16 cellular contexts compared by ENCODE assay signal in genomic region chr10:77850620-77851231, GRCh38.
"Had no signal": no experiment of that assay in that cellular context is flagged by ENCODE, and none has a peak within 500 bp of the region (broad histone marks: within the 10 kb centered on the region; RNA-seq: fewer than 3 reads in every experiment).

No MANE protein-coding gene starts in this region.

- H3K9me3 Mint-ChIP-seq: nephron progenitor cell had no signal

- H3K27ac ChIP-seq: cardiac muscle cell, dorsolateral prefrontal cortex, heart right ventricle, ovary had no signal

- H3K36me3 ChIP-seq: ovary had no signal

- ATAC-seq: gastroesophageal sphincter, heart right ventricle, left ventricle myocardium superior, SK-N-SH treated with all-trans-retinoic acid at 6 μM for 48 hours had no signal

- H3K27me3 ChIP-seq: cardiac muscle cell, dorsolateral prefrontal cortex, gastroesophageal sphincter, heart right ventricle, ovary had no signal

- H3K9me3 ChIP-seq: gastroesophageal sphincter, heart right ventricle, ovary had no signal

- H3K4me3 ChIP-seq: cardiac muscle cell, dorsolateral prefrontal cortex, gastroesophageal sphincter, heart right ventricle, ovary had no signal

- DNase-seq: activated CD4-positive, alpha-beta T cell treated with anti-CD3 and anti-CD28 coated beads for 1 hour; activated CD4-positive, alpha-beta T cell treated with anti-CD3 and anti-CD28 coated beads, Interleukin-2, amount 50 U/mL, for 48 hours; activated naive CD4-positive, alpha-beta T cell treated with anti-CD3 and anti-CD28 coated beads, Interleukin-2, amount 50 U/mL, for 16 hours; activated T-cell treated with anti-CD3 and anti-CD28 coated beads, Interleukin-2, amount 50 U/mL, for 1 hour; dorsolateral prefrontal cortex; heart right ventricle; left ventricle myocardium superior; mesendoderm; nephron progenitor cell; ovary; stimulated activated CD4-positive, alpha-beta T cell treated with anti-CD3 and anti-CD28 coated beads, Interleukin-2, amount 100 ng/mL, for 48 hours; stimulated activated naive CD4-positive, alpha-beta T cell; T-helper 1 cell had no signal
